ENCODE assay signal across 14 cellular contexts in the genomic region with DNA sequence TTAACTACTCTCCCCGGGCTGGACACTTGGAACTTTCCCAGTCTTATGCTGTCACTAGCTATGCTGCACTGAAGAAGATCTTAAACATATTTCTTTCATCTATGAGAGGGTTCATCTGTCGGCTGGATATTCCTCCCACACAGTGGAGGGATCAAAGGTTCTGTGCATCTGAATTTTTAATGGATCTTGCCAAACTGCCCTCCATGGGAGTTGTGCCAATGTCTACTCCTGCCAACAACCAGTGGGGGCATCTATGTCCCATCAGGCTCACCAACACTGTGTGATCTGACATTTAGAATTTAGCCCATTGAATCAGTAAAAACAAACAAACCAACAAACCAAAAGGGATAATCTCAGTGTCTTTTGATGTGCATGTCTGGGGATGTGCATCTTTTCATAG. TPM values are rescaled to one million over a fixed set of nuclear protein-coding genes. Genes with fewer than 3 reads are reported as not detected.
DNase-seq lines count a peak whose midpoint lies in the region; ATAC-seq, FAIRE-seq and TF ChIP-seq lines count a peak whose summit lies in the region.
"Not testable (repeated sequence)": the region's sequence is repeated elsewhere in the genome, so short reads cannot be mapped to it uniquely, and the experiment has no call there.
"Had no signal": no experiment of that assay in that cellular context is flagged by ENCODE, and none has a peak within 500 bp of the region (broad histone marks: within the 10 kb centered on the region; RNA-seq: fewer than 3 reads in every experiment).

No MANE protein-coding gene starts in this region.

- intact Hi-C loops in K562 (cut with micrococcal nuclease); right lobe of liver (cut with DNase I): not testable (repeated sequence)

- not testable (repeated sequence) for H2AFZ ChIP-seq in K562 (ENCODE audit: low read depth, low read length)

- H4K20me1 ChIP-seq in K562 (replicated peaks; ENCODE audit: control insufficient read depth, insufficient read depth, low read length), result not testable (repeated sequence)

- not testable (repeated sequence) for TF ChIP-seq EP300 in A549 (IDR thresholded peaks at IDR 0.05); K562 (IDR thresholded peaks at IDR 0.05; ENCODE audit: low read length)

- TF ChIP-seq POLR2A in A549 (IDR thresholded peaks at IDR 0.05; ENCODE audit: low read length); K562 (conservative IDR thresholded peaks at IDR 0.05); right lobe of liver (IDR thresholded peaks at IDR 0.05): not testable (repeated sequence)

- not testable (repeated sequence) for H3K9ac ChIP-seq in K562 (ENCODE audit: insufficient read depth in 1 of 2, low read depth in 2 of 2, low read length in 2 of 2)

- H3K9me3 ChIP-seq in A549; K562 (replicated peaks; ENCODE audit: control insufficient read depth, insufficient read depth, low read depth, low read length); right lobe of liver: not testable (repeated sequence)

- H3K4me3 ChIP-seq in A549, K562, right lobe of liver: not testable (repeated sequence)

- H3K4me1 ChIP-seq in A549; K562 (replicated peaks in 1 of 2; ENCODE audit: control insufficient read depth in 2 of 2, insufficient read depth in 2 of 2, low read length in 2 of 2); right lobe of liver: not testable (repeated sequence)

- CTCF ChIA-PET in A549 (lab: Yijun Ruan, JAX); K562 (lab: Yijun Ruan, JAX; ENCODE audit: low intra/inter-chr PET ratio): not testable (repeated sequence)

- not testable (repeated sequence) for H3K4me2 ChIP-seq in A549; K562 (ENCODE audit: insufficient read depth, low read length)

- H3K9me1 ChIP-seq in K562 (ENCODE audit: control insufficient read depth, insufficient read depth, low read length), result not testable (repeated sequence)

- not testable (repeated sequence) for BruUV-seq in K562 (replicated peaks; lab: Mats Ljungman, UMichigan)

- not testable (repeated sequence) for H3K27me3 ChIP-seq in K562 (ENCODE audit: control insufficient read depth in 2 of 2, insufficient read depth in 2 of 2, low read length in 2 of 2); right lobe of liver

- ATAC-seq in A549, K562: not testable (repeated sequence)
- ATAC-seq in left lobe of liver (peak; percentile 49), right lobe of liver (peak; percentile 5 to 81 (median 44))

- peak; percentile 99 for FAIRE-seq in A549 (lab: Jason Lieb, UNC)
- FAIRE-seq in K562 (lab: Jason Lieb, UNC), result peak; percentile 60
- FAIRE-seq in islet of Langerhans (lab: Jason Lieb, UNC), result peak; percentile 33

- in situ Hi-C loops in K562 (cut with MboI), result not testable (repeated sequence)

- not testable (repeated sequence) for TF ChIP-seq CTCF in A549 (IDR thresholded peaks at IDR 0.05); K562 (IDR thresholded peaks at IDR 0.05 in 2 of 3, conservative IDR thresholded peaks at IDR 0.05 in 1 of 3; ENCODE audit: insufficient read depth in 2 of 3, low read depth in 1 of 3, low read length in 3 of 3); right lobe of liver (IDR thresholded peaks at IDR 0.05)

- H3K36me3 ChIP-seq in K562 (ENCODE audit: control insufficient read depth, insufficient read depth, low read length); right lobe of liver: not testable (repeated sequence)

- not testable (repeated sequence) for H3K27ac ChIP-seq in A549; K562 (ENCODE audit: extremely low read depth, low read depth, low read length); right lobe of liver

- H3K79me2 ChIP-seq in K562 (ENCODE audit: control insufficient read depth, insufficient read depth, low read length), result not testable (repeated sequence)

- DNase-seq in A549 (ENCODE audit: low read depth in 1 of 2, low spot score in 1 of 2); K562 (ENCODE audit: extremely low read depth in 1 of 4, low spot score in 3 of 4); left lobe of liver (ENCODE audit: low spot score); right lobe of liver: not testable (repeated sequence)

- POLR2A ChIA-PET in A549 (lab: Yijun Ruan, JAX); K562 (lab: Yijun Ruan, JAX): not testable (repeated sequence)

- no CpG with 5 or more reads among the region's 2 CpGs for WGBS in A549 (ENCODE audit: missing lambda C conversion rate)
- no CpG with 5 or more reads among the region's 2 CpGs for WGBS in K562 (ENCODE audit: insufficient coverage, low coverage, missing lambda C conversion rate)
- no CpG with 5 or more reads among the region's 2 CpGs for WGBS in right lobe of liver (ENCODE audit: insufficient coverage, low coverage, low lambda C conversion rate, missing lambda C conversion rate)

- TF ChIP-seq RAD21 in A549 (conservative IDR thresholded peaks at IDR 0.05 in 1 of 2, IDR thresholded peaks at IDR 0.05 in 1 of 2); K562 (CRISPR knock-in tag; conservative IDR thresholded peaks at IDR 0.05 in 1 of 2, IDR thresholded peaks at IDR 0.05 in 1 of 2): not testable (repeated sequence)

RNA-seq across cellular contexts. Expression of gene PNMA6F, which starts 32.8 kb away (rescaled TPM):
- polyA plus RNA-seq in A549 (2011; rRNA removed) (not detected in 2 replicates), A549 (2017; fragmentation: RNase III; extraction: RNeasy Plus Mini Kit Qiagen cat#74134 plus additional on column Dnase treatment) (not detected in 3 replicates), K562 (2011; rRNA removed) (not detected in 2 replicates), K562 (2014; fragmentation: Illumina TruSeq; extraction: Trizol) (not detected in 2 replicates), K562 (2014; fragmentation: Nextera tagmentation; extraction: Ambion mirVana) (not detected), K562 (2014; rRNA removed) (not detected in 2 replicates)
- polyA plus RNA-seq in A549 (2012; cell fraction: cytosol; rRNA removed), result not detected in 2 replicates
- polyA plus RNA-seq in A549 (2012; cell fraction: nucleus; rRNA removed), result not detected in 2 replicates
- polyA minus RNA-seq in A549 (2011; rRNA and poly(A)+ RNA removed), result not detected in 2 replicates
- not detected in 2 replicates for total RNA-seq in K562 (2011; cell fraction: chromatin; rRNA removed; ENCODE audit: low replicate concordance)
- not detected in 2 replicates for total RNA-seq in K562 (2011; cell fraction: nucleolus; rRNA removed)
- not detected in 2 replicates for total RNA-seq in K562 (2011; cell fraction: nucleoplasm; rRNA removed)
- total RNA-seq in K562 (2014; rRNA removed) (not detected in 2 replicates), K562 (2014; rRNA removed; fragmentation: Illumina TruSeq; extraction: Trizol) (not detected in 2 replicates), K562 (2015; rRNA removed; fragmentation: Illumina TruSeq; extraction: Trizol) (not detected in 2 replicates), K562 (2021) (not detected in 2 replicates), left lobe of liver (not detected), right lobe of liver (not detected)
- not detected in 2 replicates for polyA plus RNA-seq in K562 (2011; cell fraction: cytosol; rRNA removed)
- polyA plus RNA-seq in K562 (2011; cell fraction: nucleus; rRNA removed), result not detected in 2 replicates
- polyA plus RNA-seq in K562 (2012), result not detected in 2 replicates
- polyA minus RNA-seq in K562 (2011; rRNA and poly(A)+ RNA removed), result not detected in 2 replicates
- not detected in 2 replicates for polyA minus RNA-seq in K562 (2011; cell fraction: cytosol; rRNA and poly(A)+ RNA removed)
- polyA minus RNA-seq in K562 (2011; cell fraction: nucleus; rRNA and poly(A)+ RNA removed), result not detected in 2 replicates
- total RNA-seq: A172; A673; CD4-positive, alpha-beta memory T cell; CD4-positive, CD25-positive, alpha-beta regulatory T cell; CD8-positive, alpha-beta memory T cell; Daoy; GM12878 had no signal
- polyA plus RNA-seq: AG04450; CD14-positive monocyte; CD4-positive, alpha-beta memory T cell; CD4-positive, CD25-positive, alpha-beta regulatory T cell; CD8-positive, alpha-beta memory T cell; GM12878 had no signal

RNA-seq across cellular contexts. Expression of gene ZNF275, which starts 45.1 kb away (rescaled TPM):
- 6.5 and 6.9 TPM in 2 replicates for polyA plus RNA-seq in A549 (2011; rRNA removed)
- 2.1 and 2.9 TPM in 2 replicates for polyA plus RNA-seq in A549 (2012; cell fraction: cytosol; rRNA removed)
- polyA plus RNA-seq in A549 (2012; cell fraction: nucleus; rRNA removed), result 4.9 and 7.2 TPM in 2 replicates
- polyA plus RNA-seq in A549 (2017; fragmentation: RNase III; extraction: RNeasy Plus Mini Kit Qiagen cat#74134 plus additional on column Dnase treatment), result 3.2 to 3.6 TPM (median 3.3 TPM) in 3 replicates
- 8.6 TPM in 2 replicates for polyA minus RNA-seq in A549 (2011; rRNA and poly(A)+ RNA removed)
- total RNA-seq in K562 (2011; cell fraction: chromatin; rRNA removed; ENCODE audit: low replicate concordance), result 32.0 and 37.4 TPM in 2 replicates
- 18.6 and 21.2 TPM in 2 replicates for total RNA-seq in K562 (2011; cell fraction: nucleolus; rRNA removed)
- total RNA-seq in K562 (2011; cell fraction: nucleoplasm; rRNA removed), result 29.5 and 33.1 TPM in 2 replicates
- 7.8 and 10.0 TPM in 2 replicates for total RNA-seq in K562 (2014; rRNA removed)
- 8.7 and 9.1 TPM in 2 replicates for total RNA-seq in K562 (2014; rRNA removed; fragmentation: Illumina TruSeq; extraction: Trizol)
- 12.3 and 12.5 TPM in 2 replicates for total RNA-seq in K562 (2015; rRNA removed; fragmentation: Illumina TruSeq; extraction: Trizol)
- 16.9 and 19.1 TPM in 2 replicates for total RNA-seq in K562 (2021)
- 15.3 and 16.9 TPM in 2 replicates for polyA plus RNA-seq in K562 (2011; rRNA removed)
- 14.6 and 17.9 TPM in 2 replicates for polyA plus RNA-seq in K562 (2011; cell fraction: cytosol; rRNA removed)
- polyA plus RNA-seq in K562 (2011; cell fraction: nucleus; rRNA removed), result 25.4 and 33.4 TPM in 2 replicates
- 12.2 and 20.2 TPM in 2 replicates for polyA plus RNA-seq in K562 (2012)
- 15.0 and 17.4 TPM in 2 replicates for polyA plus RNA-seq in K562 (2014; fragmentation: Illumina TruSeq; extraction: Trizol)
- 1 to 10 TPM; 2.1 to 3.1 TPM for polyA plus RNA-seq in K562 (2014; fragmentation: Nextera tagmentation; extraction: Ambion mirVana)
- polyA plus RNA-seq in K562 (2014; rRNA removed), result 12.0 and 13.6 TPM in 2 replicates
- 22.3 and 27.7 TPM in 2 replicates for polyA minus RNA-seq in K562 (2011; rRNA and poly(A)+ RNA removed)
- polyA minus RNA-seq in K562 (2011; cell fraction: cytosol; rRNA and poly(A)+ RNA removed), result 11.3 and 14.6 TPM in 2 replicates
- polyA minus RNA-seq in K562 (2011; cell fraction: nucleus; rRNA and poly(A)+ RNA removed), result 9.7 and 13.0 TPM in 2 replicates
- 11.2 TPM for total RNA-seq in left lobe of liver
- 10 to 100 TPM in 3 of 6 experiments, 1 to 10 TPM in 3; 8.1 to 12.0 (median 10.3) TPM for total RNA-seq in right lobe of liver
